ENCODE assay signal across 8 cellular contexts in genomic region chr9:126719677-126720435, GRCh38.
DNase-seq lines count a peak whose midpoint lies in the region; ATAC-seq and TF ChIP-seq lines count a peak whose summit lies in the region.

No MANE protein-coding gene starts in this region.

- peaks cover 5% of the 10 kb centered on the region for H3K27me3 Mint-ChIP-seq in activated naive CD8-positive, alpha-beta T cell treated with anti-CD3 and anti-CD28 coated beads, Interleukin-2, amount 10 ng/mL, durations not matched to agents 7 days and 5 days

- H3K4me1 ChIP-seq in MM.1S (ENCODE audit: low read length) (peaks cover 7% of the 10 kb centered on the region; the same call in 1 of the 2 replicates), sigmoid colon (peaks cover 0 to 18% (median 17%) of the 10 kb centered on the region in 4 donors)

- no peaks in the 10 kb centered on the region for H3K9me2 ChIP-seq in MM.1S (replicated peaks; ENCODE audit: insufficient read depth, low read length)

- peak; percentile 45 for ATAC-seq in GM19043 (IDR thresholded peaks at IDR 0.05; ENCODE audit: low read depth, unreplicated experiment)
- peak; percentile 49 for ATAC-seq in activated naive CD8-positive, alpha-beta T cell treated with anti-CD3 and anti-CD28 coated beads, Interleukin-2, amount 10 ng/mL, durations not matched to agents 7 days and 5 days (ENCODE audit: low read depth)
- no peak for ATAC-seq in GM18519 (IDR thresholded peaks at IDR 0.05; ENCODE audit: low FRiP score, unreplicated experiment)
- no peak for ATAC-seq in GM19467 (IDR thresholded peaks at IDR 0.05; ENCODE audit: unreplicated experiment)

- no peak for TF ChIP-seq CTCF in MM.1S (IDR thresholded peaks at IDR 0.05; ENCODE audit: low read length)
- no peak for TF ChIP-seq CTCF in sigmoid colon (IDR thresholded peaks at IDR 0.05)

- no peaks in the 10 kb centered on the region for H3K9me3 Mint-ChIP-seq in activated naive CD8-positive, alpha-beta T cell treated with anti-CD3 and anti-CD28 coated beads, Interleukin-2, amount 10 ng/mL, durations not matched to agents 7 days and 5 days

- H3K9me3 ChIP-seq in MM.1S (replicated peaks; ENCODE audit: insufficient read depth, low read length): no peaks in the 10 kb centered on the region
- no peaks in the 10 kb centered on the region for H3K9me3 ChIP-seq in sigmoid colon

- peaks cover 40% of the 10 kb centered on the region for H3K4me1 Mint-ChIP-seq in activated naive CD8-positive, alpha-beta T cell treated with anti-CD3 and anti-CD28 coated beads, Interleukin-2, amount 10 ng/mL, durations not matched to agents 7 days and 5 days

- POLR2A ChIA-PET in activated naive CD8-positive, alpha-beta T cell treated with anti-CD3 and anti-CD28 coated beads, Interleukin-2, amount 10 ng/mL, durations not matched to agents 7 days and 5 days (lab: Charles Lee): interaction anchor here (0.6 to 3.2 kb wide), 7 partner anchors 10 to 142 kb away, joined by 3 to 17 read pairs (median 4); partner anchors contain the start of gene ZBTB43

- H3K36me3 Mint-ChIP-seq in activated naive CD8-positive, alpha-beta T cell treated with anti-CD3 and anti-CD28 coated beads, Interleukin-2, amount 10 ng/mL, durations not matched to agents 7 days and 5 days: no peaks in the 10 kb centered on the region

- H3F3A ChIP-seq in MM.1S (ENCODE audit: insufficient read depth, low read length): no peaks in the 10 kb centered on the region; the same call in 1 of the 2 replicates

- whole genome bisulfite sequencing in sigmoid colon, 2 donors: 34 to 36% methylated on average over 11 of the region's 11 CpGs

- TF ChIP-seq EP300 in sigmoid colon (IDR thresholded peaks at IDR 0.05): no peak

- TF ChIP-seq POLR2A in sigmoid colon (IDR thresholded peaks at IDR 0.05): no peak

- intact Hi-C loops in sigmoid colon (cut with DNase I): no loop called here

- H3K9ac ChIP-seq in MM.1S (ENCODE audit: low read length): no peak overlapping the region

- H3K4me3 ChIP-seq in MM.1S (ENCODE audit: low read length): no peak overlapping the region
- no peak overlapping the region for H3K4me3 ChIP-seq in sigmoid colon

- peak overlapping the region; percentile 30; the same call in 1 of the 2 replicates for H3K4me2 ChIP-seq in MM.1S (ENCODE audit: low read depth, low read length)

- peaks cover 19% of the 10 kb centered on the region; the same call in 1 of the 2 replicates for H3K27me3 ChIP-seq in MM.1S (replicated peaks; ENCODE audit: insufficient read depth, low read length)
- peaks cover 0 to 13% (median 12%) of the 10 kb centered on the region in 3 donors for H3K27me3 ChIP-seq in sigmoid colon

- H4K20me1 ChIP-seq in MM.1S (ENCODE audit: insufficient read depth, low read length): no peaks in the 10 kb centered on the region

- peak overlapping the region; percentile 96 for H3K27ac Mint-ChIP-seq in activated naive CD8-positive, alpha-beta T cell treated with anti-CD3 and anti-CD28 coated beads, Interleukin-2, amount 10 ng/mL, durations not matched to agents 7 days and 5 days

- H3K27ac ChIP-seq in MM.1S (ENCODE audit: low read length) (no peak overlapping the region), sigmoid colon (no peak overlapping the region)

- H2AFZ ChIP-seq in MM.1S (ENCODE audit: low read length): no peak overlapping the region

- DNase-seq in MM.1S (peak; percentile 61), T-helper 1 cell (peak; percentile 78 to 89 (median 85)), hepatic stellate cell (ENCODE audit: low spot score) (peak; percentile 30), sigmoid colon (peak; percentile 85)
- peak; percentile 83 for DNase-seq in activated naive CD8-positive, alpha-beta T cell treated with anti-CD3 and anti-CD28 coated beads, Interleukin-2, amount 10 ng/mL, durations not matched to agents 7 days and 5 days

- H3K79me2 ChIP-seq in MM.1S (ENCODE audit: low read length): no peaks in the 10 kb centered on the region

- peak overlapping the region; percentile 81 for H3K4me3 Mint-ChIP-seq in activated naive CD8-positive, alpha-beta T cell treated with anti-CD3 and anti-CD28 coated beads, Interleukin-2, amount 10 ng/mL, durations not matched to agents 7 days and 5 days

- no peaks in the 10 kb centered on the region for H3K36me3 ChIP-seq in MM.1S (replicated peaks; ENCODE audit: insufficient read depth, low read length)
- H3K36me3 ChIP-seq in sigmoid colon: no peaks in the 10 kb centered on the region

Comparison
In these comparisons a context has a peak if more than half of its experiments do, and no peak if none do; other contexts are left out.
1. ATAC-seq: peak in GM19043 (single experiment) and activated naive CD8-positive, alpha-beta T cell treated with anti-CD3 and anti-CD28 coated beads, Interleukin-2, amount 10 ng/mL, durations not matched to agents 7 days and 5 days (single experiment); none in GM18519 (single experiment) and GM19467 (single experiment).
2. DNase-seq: peak in every context shown above with its lines; median percentile 85 in T-helper 1 cell; 85 in sigmoid colon; 83 in activated naive CD8-positive, alpha-beta T cell treated with anti-CD3 and anti-CD28 coated beads, Interleukin-2, amount 10 ng/mL, durations not matched to agents 7 days and 5 days; 61 in MM.1S; 30 in hepatic stellate cell.